Comparison of ENCODE assay signal across 1 cellular context in genomic region chr6:37285861-37286311, GRCh38.
A peak's percentile ranks its signal among the peaks of the same experiment; 100 is the strongest.
TF ChIP-seq lines count a peak whose summit lies in the region.

No MANE protein-coding gene starts in this region.

TF ChIP-seq in GM12878, 131 proteins besides CTCF, POLR2A, EP300 and RAD21 (continued from another document and continues in another):
- TF ChIP-seq ZNF687 (IDR thresholded peaks at IDR 0.05) = no peak
- peak; percentile 97 for TF ChIP-seq BMI1 (IDR thresholded peaks at IDR 0.05; ENCODE audit: borderline replicate concordance)
- no peak for TF ChIP-seq MEF2A (IDR thresholded peaks at IDR 0.05; ENCODE audit: insufficient read depth, low read depth, low read length)
- no peak for TF ChIP-seq ATF3 (IDR thresholded peaks at IDR 0.05; ENCODE audit: borderline replicate concordance, extremely low read depth, low read depth, low read length)
- no peak for TF ChIP-seq KLF5 (IDR thresholded peaks at IDR 0.05; ENCODE audit: partially characterized antibody)
- TF ChIP-seq SKIL (IDR thresholded peaks at IDR 0.05; ENCODE audit: low read depth, poor library complexity, severe bottlenecking) = no peak
- no peak for TF ChIP-seq USF2 (IDR thresholded peaks at IDR 0.05; ENCODE audit: borderline replicate concordance, low read depth, low read length)
- no peak for TF ChIP-seq SMC3 (IDR thresholded peaks at IDR 0.05; ENCODE audit: borderline replicate concordance, low read length)
- TF ChIP-seq CHD2 (IDR thresholded peaks at IDR 0.05; ENCODE audit: borderline replicate concordance, low read depth, low read length) = no peak
- no peak for TF ChIP-seq MYC (IDR thresholded peaks at IDR 0.05; ENCODE audit: insufficient read depth, insufficient read length, insufficient replicate concordance, low read length, severe bottlenecking)
- no peak for TF ChIP-seq NR2C2 (IDR thresholded peaks at IDR 0.05; ENCODE audit: borderline replicate concordance, control insufficient read depth, insufficient read length, low read depth)
- no peak for TF ChIP-seq CREB1 (IDR thresholded peaks at IDR 0.05; ENCODE audit: low read depth)
- no peak for TF ChIP-seq TAF1 (IDR thresholded peaks at IDR 0.05; ENCODE audit: borderline replicate concordance, low read depth, low read length)
- TF ChIP-seq SPI1 (IDR thresholded peaks at IDR 0.05; ENCODE audit: borderline replicate concordance, insufficient read depth, low read depth, low read length) = no peak
- no peak for TF ChIP-seq MAX (IDR thresholded peaks at IDR 0.05; ENCODE audit: low read depth, low read length)
- TF ChIP-seq NFYA (IDR thresholded peaks at IDR 0.05; ENCODE audit: borderline replicate concordance, low read depth, low read length) = no peak
- no peak for TF ChIP-seq NBN (IDR thresholded peaks at IDR 0.05)
- peak; percentile 89 for TF ChIP-seq PKNOX1 (IDR thresholded peaks at IDR 0.05)
- no peak for TF ChIP-seq NR2C1 (IDR thresholded peaks at IDR 0.05)
- TF ChIP-seq MTA3 (IDR thresholded peaks at IDR 0.05; ENCODE audit: borderline replicate concordance, low read length) = no peak
- no peak for TF ChIP-seq USF1 (IDR thresholded peaks at IDR 0.05; ENCODE audit: borderline replicate concordance, extremely low read length, insufficient read depth, low read depth, low read length)
- no peak for TF ChIP-seq CHD1 (IDR thresholded peaks at IDR 0.05; ENCODE audit: low read depth, low read length)
- TF ChIP-seq RCOR1 (conservative IDR thresholded peaks at IDR 0.05; ENCODE audit: low read depth, low read length) = no peak
- no peak for TF ChIP-seq PRDM15 (CRISPR knock-in tag; IDR thresholded peaks at IDR 0.05)
- no peak for TF ChIP-seq CREM (IDR thresholded peaks at IDR 0.05; ENCODE audit: low read depth)
- TF ChIP-seq KAT2A (conservative IDR thresholded peaks at IDR 0.05; ENCODE audit: control insufficient read depth, low read depth, low read length) = no peak
- peak; percentile 52; the same call in 1 of the 2 replicates for TF ChIP-seq MTA2 (IDR thresholded peaks at IDR 0.05; ENCODE audit: low read depth)
- TF ChIP-seq RFX5 (IDR thresholded peaks at IDR 0.05; ENCODE audit: low read depth, low read length) = no peak
- TF ChIP-seq NR2F1 (conservative IDR thresholded peaks at IDR 0.05) = no peak
- no peak for TF ChIP-seq EZH2 (IDR thresholded peaks at IDR 0.05; ENCODE audit: borderline replicate concordance, control insufficient read depth, low read depth, low read length)
- TF ChIP-seq NFXL1 (IDR thresholded peaks at IDR 0.05; ENCODE audit: borderline replicate concordance) = no peak
- no peak for TF ChIP-seq HCFC1 (IDR thresholded peaks at IDR 0.05; ENCODE audit: low read length)
- no peak for TF ChIP-seq RELA (IDR thresholded peaks at IDR 0.05; ENCODE audit: borderline replicate concordance, partially characterized antibody)
- no peak for TF ChIP-seq RELB (IDR thresholded peaks at IDR 0.05; ENCODE audit: low read depth)
- TF ChIP-seq YY1 (IDR thresholded peaks at IDR 0.05; ENCODE audit: low read depth, low read length) = no peak
- no peak for TF ChIP-seq ZNF592 (IDR thresholded peaks at IDR 0.05)
- TF ChIP-seq ATF7 (IDR thresholded peaks at IDR 0.05; ENCODE audit: low read depth) = 0 out of 2 replicates have a peak, but pooled peaks have one; percentile 13
- TF ChIP-seq JUNB (IDR thresholded peaks at IDR 0.05) = peak; percentile 31; the same call in 1 of the 2 replicates
- TF ChIP-seq IRF5 (IDR thresholded peaks at IDR 0.05; ENCODE audit: borderline replicate concordance) = no peak
